In the genomic region with DNA sequence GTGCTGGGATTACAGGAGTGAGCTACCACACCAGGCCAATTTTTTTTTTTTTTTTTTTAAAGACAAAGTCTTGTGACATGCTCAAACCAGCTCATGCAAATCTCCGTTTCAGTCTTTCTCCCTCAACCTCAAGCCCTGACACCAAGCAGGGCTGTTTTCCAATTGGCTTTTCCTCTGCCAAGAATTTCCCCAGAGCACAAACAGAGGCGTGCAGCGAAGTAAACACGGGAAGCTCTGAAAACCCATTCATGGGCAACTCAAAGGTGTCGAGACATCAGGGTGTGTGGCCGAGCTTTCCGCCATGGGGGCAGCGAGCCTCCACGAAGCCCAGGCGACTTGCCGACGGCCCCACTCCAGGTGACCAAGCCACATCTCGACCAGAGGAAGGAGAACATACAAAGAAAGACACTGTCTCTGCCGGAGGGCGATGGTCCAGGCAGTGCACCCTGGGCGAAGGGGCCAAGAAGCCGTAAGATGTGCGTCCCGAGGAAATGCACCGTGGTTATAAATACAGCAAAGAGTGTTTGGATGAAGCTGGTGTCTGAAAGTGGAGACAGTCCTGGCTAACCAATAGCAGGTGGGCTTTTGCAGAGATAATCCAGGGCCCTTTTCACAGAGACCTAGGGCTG, we compare ENCODE assay signal across 12 cellular contexts.
DNase-seq lines count a peak whose midpoint lies in the region; ATAC-seq and TF ChIP-seq lines count a peak whose summit lies in the region.
"Had no signal": no experiment of that assay in that cellular context is flagged by ENCODE, and none has a peak within 500 bp of the region (broad histone marks: within the 10 kb centered on the region; RNA-seq: fewer than 3 reads in every experiment).

No MANE protein-coding gene starts in this region.

- no peak overlapping the region for H3K4me3 Mint-ChIP-seq in mesothelial cell of epicardium
- H3K4me3 Mint-ChIP-seq: dendritic cell treated with granulocyte-macrophage colony-stimulating factor and Interleukin-4, amounts not matched to agents 40 ng/mL and 50 ng/mL, for 4 days; memory B cell had no signal

- no peaks in the 10 kb centered on the region for H3K9me3 Mint-ChIP-seq in mesothelial cell of epicardium
- H3K9me3 Mint-ChIP-seq: dendritic cell treated with granulocyte-macrophage colony-stimulating factor and Interleukin-4, amounts not matched to agents 40 ng/mL and 50 ng/mL, for 4 days had no signal

- H3K36me3 Mint-ChIP-seq in mesothelial cell of epicardium, result no peaks in the 10 kb centered on the region

- no peak for ATAC-seq in HG03439 (IDR thresholded peaks at IDR 0.05; ENCODE audit: unreplicated experiment)

- H3K27ac ChIP-seq in temporal lobe (ENCODE audit: low read depth, low read length), result peak overlapping the region; percentile 54

- no peak for TF ChIP-seq CTCF in epithelial cell of proximal tubule (conservative IDR thresholded peaks at IDR 0.05; ENCODE audit: low read depth, low read length)
- TF ChIP-seq CTCF in mesothelial cell of epicardium (IDR thresholded peaks at IDR 0.05; ENCODE audit: unreplicated experiment), result no peak

- H3K27me3 Mint-ChIP-seq in mesothelial cell of epicardium (ENCODE audit: low read depth), result no peaks in the 10 kb centered on the region
- H3K27me3 Mint-ChIP-seq: dendritic cell treated with granulocyte-macrophage colony-stimulating factor and Interleukin-4, amounts not matched to agents 40 ng/mL and 50 ng/mL, for 4 days had no signal

- H3K4me3 ChIP-seq in epithelial cell of proximal tubule (ENCODE audit: low read depth, low read length), result peak overlapping the region; percentile 25

- peaks cover 18% of the 10 kb centered on the region for H3K4me1 Mint-ChIP-seq in mesothelial cell of epicardium

- peak overlapping the region; percentile 5 for H3K27ac Mint-ChIP-seq in mesothelial cell of epicardium
- H3K27ac Mint-ChIP-seq: dendritic cell treated with granulocyte-macrophage colony-stimulating factor and Interleukin-4, amounts not matched to agents 40 ng/mL and 50 ng/mL, for 4 days; memory B cell had no signal

- peak; percentile 49 for DNase-seq in NCI-H2029 treated with DMSO at 0.1 percent for 48 hours (lab: John Stamatoyannopoulos, UW)
- DNase-seq in epithelial cell of proximal tubule (ENCODE audit: low read depth), result peak; percentile 78
- no peak for DNase-seq in mesothelial cell of epicardium (ENCODE audit: low spot score in 2 of 2, unreplicated experiment in 2 of 2)
- no peak for DNase-seq in 8988T
- DNase-seq in activated naive CD4-positive, alpha-beta T cell (lab: John Stamatoyannopoulos, UW), result no peak
- no peak for DNase-seq in NK-92 (lab: John Stamatoyannopoulos, UW; ENCODE audit: unreplicated experiment)
- DNase-seq: MM.1S, SIG-M5 had no signal

Comparison
In these comparisons a context has a peak if more than half of its experiments do, and no peak if none do; other contexts are left out.
1. DNase-seq: peak in NCI-H2029 treated with DMSO at 0.1 percent for 48 hours (single experiment) and epithelial cell of proximal tubule (single experiment); none in mesothelial cell of epicardium (0 of 2), 8988T (single experiment), activated naive CD4-positive, alpha-beta T cell (0 of 4) and NK-92 (single experiment).